In the genomic region with DNA sequence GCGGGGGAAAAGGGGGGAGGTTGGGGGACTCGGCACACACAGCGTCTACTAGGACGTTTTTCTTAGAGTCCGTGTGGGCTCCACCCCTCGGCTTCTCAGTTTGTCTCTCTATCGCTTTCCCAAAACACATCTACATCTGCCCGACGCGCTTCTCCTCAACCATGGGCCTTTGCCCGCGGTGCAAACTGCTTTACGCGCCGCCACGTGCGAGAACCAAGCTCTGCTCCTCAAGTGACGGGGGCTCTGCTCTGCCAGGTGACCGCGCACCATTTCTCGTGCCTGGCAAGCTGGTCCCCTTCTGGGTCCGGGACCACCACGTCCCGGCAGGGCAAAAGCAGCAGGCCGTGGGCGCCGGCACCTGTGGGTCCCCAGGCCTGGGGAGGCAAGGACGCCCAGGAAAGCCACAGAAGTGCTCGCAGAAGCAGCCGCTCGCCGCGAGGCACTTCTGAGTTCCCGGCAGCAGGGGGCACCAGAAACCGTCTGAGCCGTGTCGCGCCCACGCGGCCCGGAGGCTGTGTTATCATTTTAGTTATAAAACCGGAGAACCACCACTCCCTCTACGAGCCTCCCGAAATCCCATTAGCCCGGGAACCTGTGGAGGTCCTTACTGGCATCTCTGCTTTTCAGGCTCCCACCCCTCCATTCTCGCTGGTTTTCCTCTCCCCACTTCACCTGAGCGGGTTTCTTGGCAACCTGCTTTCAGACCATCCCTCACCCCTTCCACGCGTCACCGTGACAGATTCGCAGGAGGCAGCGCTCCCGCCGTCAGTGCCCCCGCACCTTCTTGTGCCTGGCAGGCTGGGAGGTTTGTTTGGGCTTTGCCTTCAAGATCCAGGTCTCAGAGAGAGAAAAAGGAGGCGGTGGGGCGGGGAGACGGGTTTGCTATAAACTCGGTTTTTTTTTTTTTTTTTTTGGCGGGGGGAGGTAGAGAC, we compare ENCODE assay signal across 8 cellular contexts. TPM values are rescaled to one million over a fixed set of nuclear protein-coding genes. Genes with fewer than 3 reads are reported as not detected.
DNase-seq lines count a peak whose midpoint lies in the region; ATAC-seq and TF ChIP-seq lines count a peak whose summit lies in the region.

No MANE protein-coding gene starts in this region.

- H3K36me3 Mint-ChIP-seq in activated CD8-positive, alpha-beta T cell treated with anti-CD3 and anti-CD28 coated beads for 36 hours (ENCODE audit: low read depth), result no peaks in the 10 kb centered on the region
- peaks cover 0 to 4% of the 10 kb centered on the region in 2 donors for H3K36me3 Mint-ChIP-seq in stimulated activated naive B cell treated with anti-CD40 and anti-IgM and Interleukin-4, amounts not matched to agents 10 μg/mL and 1 μg/mL and 100 μg/mL, for 72 hours

- H3K27me3 ChIP-seq in esophagus muscularis mucosa (peaks cover 0 to 52% (median 0%) of the 10 kb centered on the region in 4 donors), muscle layer of duodenum (ENCODE audit: low read depth, low read length) (peaks cover 54% of the 10 kb centered on the region)

- H3K27me3 Mint-ChIP-seq in activated CD8-positive, alpha-beta T cell treated with anti-CD3 and anti-CD28 coated beads for 36 hours, result peaks cover 75% of the 10 kb centered on the region
- peaks cover 82 to 97% of the 10 kb centered on the region in 2 donors for H3K27me3 Mint-ChIP-seq in stimulated activated naive B cell treated with anti-CD40 and anti-IgM and Interleukin-4, amounts not matched to agents 10 μg/mL and 1 μg/mL and 100 μg/mL, for 72 hours

- TF ChIP-seq POLR2A in esophagus muscularis mucosa (IDR thresholded peaks at IDR 0.05; ENCODE audit: low read depth), result no peak

- H3K4me3 ChIP-seq in esophagus muscularis mucosa (peak overlapping the region; percentile 69 to 82 (median 72)), muscle layer of duodenum (ENCODE audit: low read depth in 1 of 2, low read length in 2 of 2) (peak overlapping the region; percentile 71 to 78)

- peak; percentile 85 for TF ChIP-seq CTCF in activated CD8-positive, alpha-beta T cell treated with anti-CD3 and anti-CD28 coated beads for 36 hours (IDR thresholded peaks at IDR 0.05)
- peak in 2 of 3 experiments; percentile 85 to 89 for TF ChIP-seq CTCF in esophagus muscularis mucosa (IDR thresholded peaks at IDR 0.05)

- H3K9me3 Mint-ChIP-seq in activated CD8-positive, alpha-beta T cell treated with anti-CD3 and anti-CD28 coated beads for 36 hours, result no peaks in the 10 kb centered on the region
- no peaks in the 10 kb centered on the region for H3K9me3 Mint-ChIP-seq in stimulated activated naive B cell treated with anti-CD40 and anti-IgM and Interleukin-4, amounts not matched to agents 10 μg/mL and 1 μg/mL and 100 μg/mL, for 72 hours

- no peak for TF ChIP-seq EP300 in esophagus muscularis mucosa (IDR thresholded peaks at IDR 0.05)

- H3K36me3 ChIP-seq in esophagus muscularis mucosa, result no peaks in the 10 kb centered on the region
- no peaks in the 10 kb centered on the region for H3K36me3 ChIP-seq in muscle layer of duodenum (ENCODE audit: control insufficient read depth in 1 of 2, insufficient read depth in 2 of 2, low read length in 2 of 2)

- peak overlapping the region; percentile 44 for H3K4me3 Mint-ChIP-seq in activated CD8-positive, alpha-beta T cell treated with anti-CD3 and anti-CD28 coated beads for 36 hours
- peak overlapping the region; percentile 74 to 77 for H3K4me3 Mint-ChIP-seq in stimulated activated naive B cell treated with anti-CD40 and anti-IgM and Interleukin-4, amounts not matched to agents 10 μg/mL and 1 μg/mL and 100 μg/mL, for 72 hours

- DNase-seq in NCI-H1092 treated with DMSO at 0.1 percent for 48 hours (lab: John Stamatoyannopoulos, UW) (peak; percentile 28), NCI-H1092 (lab: John Stamatoyannopoulos, UW) (no peak), NCI-H2196 (lab: John Stamatoyannopoulos, UW; ENCODE audit: unreplicated experiment) (peak; percentile 83), esophagus muscularis mucosa (ENCODE audit: extremely low spot score) (no peak)
- peak; percentile 85 for DNase-seq in activated CD8-positive, alpha-beta T cell treated with anti-CD3 and anti-CD28 coated beads for 36 hours
- peak; percentile 66 for DNase-seq in stimulated activated naive B cell treated with anti-CD40 and anti-IgM and Interleukin-4, amounts not matched to agents 10 μg/mL and 1 μg/mL and 100 μg/mL, for 72 hours

- ATAC-seq in HG02759 (IDR thresholded peaks at IDR 0.05; ENCODE audit: unreplicated experiment), result peak; percentile 80
- peak; percentile 75 for ATAC-seq in activated CD8-positive, alpha-beta T cell treated with anti-CD3 and anti-CD28 coated beads for 36 hours
- peak; percentile 64 to 65 for ATAC-seq in stimulated activated naive B cell treated with anti-CD40 and anti-IgM and Interleukin-4, amounts not matched to agents 10 μg/mL and 1 μg/mL and 100 μg/mL, for 72 hours (replicated peaks)

- POLR2A ChIA-PET in activated CD8-positive, alpha-beta T cell treated with anti-CD3 and anti-CD28 coated beads for 36 hours (lab: Charles Lee), result no interaction called here

- no peak overlapping the region for H3K27ac Mint-ChIP-seq in activated CD8-positive, alpha-beta T cell treated with anti-CD3 and anti-CD28 coated beads for 36 hours
- H3K27ac Mint-ChIP-seq in stimulated activated naive B cell treated with anti-CD40 and anti-IgM and Interleukin-4, amounts not matched to agents 10 μg/mL and 1 μg/mL and 100 μg/mL, for 72 hours, result peak overlapping the region; percentile 89

- H3K4me1 ChIP-seq in esophagus muscularis mucosa (peaks cover 30 to 87% (median 86%) of the 10 kb centered on the region in 4 donors), muscle layer of duodenum (ENCODE audit: control insufficient read depth in 1 of 2, insufficient read depth in 2 of 2, low read length in 2 of 2) (peaks cover 0 to 28% of the 10 kb centered on the region in 2 donors)

- WGBS in esophagus muscularis mucosa, result 3% methylated on average over 26 of the region's 60 CpGs

- peak overlapping the region; percentile 90 to 94 (median 92) for H3K27ac ChIP-seq in esophagus muscularis mucosa (replicated peaks in 1 of 4)
- peak overlapping the region; percentile 67 for H3K27ac ChIP-seq in muscle layer of duodenum (ENCODE audit: low read length)

- H3K9me3 ChIP-seq in esophagus muscularis mucosa (no peaks in the 10 kb centered on the region), muscle layer of duodenum (ENCODE audit: control insufficient read depth in 1 of 2, low read length in 2 of 2) (no peaks in the 10 kb centered on the region)

- H3K4me1 Mint-ChIP-seq in activated CD8-positive, alpha-beta T cell treated with anti-CD3 and anti-CD28 coated beads for 36 hours (ENCODE audit: low read depth), result peaks cover 23% of the 10 kb centered on the region
- peaks cover 25 to 47% of the 10 kb centered on the region in 2 donors for H3K4me1 Mint-ChIP-seq in stimulated activated naive B cell treated with anti-CD40 and anti-IgM and Interleukin-4, amounts not matched to agents 10 μg/mL and 1 μg/mL and 100 μg/mL, for 72 hours

- intact Hi-C loops in activated CD8-positive, alpha-beta T cell treated with anti-CD3 and anti-CD28 coated beads for 36 hours (cut with micrococcal nuclease), result loop anchor here (2.0 kb wide), 1 partner anchor 355 kb away; no protein-coding TSS in a partner anchor
- intact Hi-C loops in esophagus muscularis mucosa (cut with DNase I), result loop anchor here (2.0 to 5.0 kb wide), 3 partner anchors 65 to 425 kb away; no protein-coding TSS in a partner anchor

- CTCF ChIA-PET in activated CD8-positive, alpha-beta T cell treated with anti-CD3 and anti-CD28 coated beads for 36 hours (lab: Charles Lee), result interaction anchor here (0.6 to 1.9 kb wide), 9 partner anchors 11 to 424 kb away, joined by 3 to 25 read pairs (median 3); no protein-coding TSS in a partner anchor

RNA-seq across cellular contexts. Expression of a gene that starts 2.5 kb away (rescaled TPM):
- not detected for total RNA-seq in activated CD8-positive, alpha-beta T cell treated with anti-CD3 and anti-CD28 coated beads for 36 hours
- total RNA-seq in esophagus muscularis mucosa, result 10 to 100 TPM in 1 of 4 donors, 1 to 10 TPM in 3; 2.0 to 10.1 (median 5.0) TPM

Comparison
In these comparisons a context has a peak if more than half of its experiments do, and no peak if none do; other contexts are left out.
1. DNase-seq: peak in NCI-H1092 treated with DMSO at 0.1 percent for 48 hours (single experiment), NCI-H2196 (single experiment), activated CD8-positive, alpha-beta T cell treated with anti-CD3 and anti-CD28 coated beads for 36 hours (single experiment) and stimulated activated naive B cell treated with anti-CD40 and anti-IgM and Interleukin-4, amounts not matched to agents 10 μg/mL and 1 μg/mL and 100 μg/mL, for 72 hours (single experiment); none in NCI-H1092 (single experiment) and esophagus muscularis mucosa (single experiment).
2. Peak in every context shown above with its lines, with median percentiles within 50 percentile points of each other: ATAC-seq.